2 cellular contexts compared by ENCODE assay signal in genomic region chr13:78602561-78603239, GRCh38.
TF ChIP-seq lines count a peak whose summit lies in the region.

No MANE protein-coding gene starts in this region.

TF ChIP-seq in HEK293, 187 proteins besides CTCF, POLR2A, EP300 and RAD21 (continued from another document):
- TF ChIP-seq FEZF1 (tag by site-specific recombination; IDR thresholded peaks at IDR 0.05), result peak; percentile 50
TF ChIP-seq in HEK293: peak in this region for 3.

TF ChIP-seq in H1, 55 proteins besides CTCF, POLR2A, EP300 and RAD21:
- TF ChIP-seq, protein P1, sequence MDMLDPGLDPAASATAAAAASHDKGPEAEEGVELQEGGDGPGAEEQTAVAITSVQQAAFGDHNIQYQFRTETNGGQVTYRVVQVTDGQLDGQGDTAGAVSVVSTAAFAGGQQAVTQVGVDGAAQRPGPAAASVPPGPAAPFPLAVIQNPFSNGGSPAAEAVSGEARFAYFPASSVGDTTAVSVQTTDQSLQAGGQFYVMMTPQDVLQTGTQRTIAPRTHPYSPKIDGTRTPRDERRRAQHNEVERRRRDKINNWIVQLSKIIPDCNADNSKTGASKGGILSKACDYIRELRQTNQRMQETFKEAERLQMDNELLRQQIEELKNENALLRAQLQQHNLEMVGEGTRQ (IDR thresholded peaks at IDR 0.05; ENCODE audit: low read length), result no peak
- TF ChIP-seq TAF7 (optimal IDR thresholded peaks at IDR 0.05; ENCODE audit: borderline replicate concordance, low read depth, low read length), result no peak
- TF ChIP-seq GTF2F1 (IDR thresholded peaks at IDR 0.05; ENCODE audit: borderline replicate concordance, low read depth, low read length), result no peak
- no peak for TF ChIP-seq SIN3A (conservative IDR thresholded peaks at IDR 0.05 in 1 of 2, IDR thresholded peaks at IDR 0.05 in 1 of 2; ENCODE audit: low read depth in 1 of 2, low read length in 2 of 2)
- peak; percentile 95 for TF ChIP-seq EZH2 (IDR thresholded peaks at IDR 0.05; ENCODE audit: low read depth, low read length, severe bottlenecking)
- no peak for TF ChIP-seq SRF (IDR thresholded peaks at IDR 0.05; ENCODE audit: low read depth, low read length)
- TF ChIP-seq SAP30 (IDR thresholded peaks at IDR 0.05; ENCODE audit: insufficient read depth, insufficient replicate concordance, low read length), result no peak
- no peak for TF ChIP-seq RFX5 (IDR thresholded peaks at IDR 0.05; ENCODE audit: borderline replicate concordance, low read depth, low read length)
- no peak for TF ChIP-seq GABPA (IDR thresholded peaks at IDR 0.05; ENCODE audit: borderline replicate concordance, insufficient read depth, low read length)
- no peak for TF ChIP-seq CREB1 (IDR thresholded peaks at IDR 0.05)
- TF ChIP-seq BCL11A (IDR thresholded peaks at IDR 0.05; ENCODE audit: low read depth in 2 of 2, low read length in 2 of 2), result no peak
- TF ChIP-seq BACH1 (IDR thresholded peaks at IDR 0.05; ENCODE audit: low read length), result no peak
- no peak for TF ChIP-seq CHD1 (IDR thresholded peaks at IDR 0.05; ENCODE audit: low read depth, low read length)
- no peak for TF ChIP-seq TBP (IDR thresholded peaks at IDR 0.05; ENCODE audit: low read depth, low read length)
- no peak for TF ChIP-seq ZNF274 (IDR thresholded peaks at IDR 0.05; ENCODE audit: borderline replicate concordance, extremely low read depth, low read length)
- TF ChIP-seq EGR1 (IDR thresholded peaks at IDR 0.05; ENCODE audit: borderline replicate concordance, low read depth, low read length), result no peak
- TF ChIP-seq E2F6 (IDR thresholded peaks at IDR 0.05), result peak; percentile 76
- no peak for TF ChIP-seq CHD2 (IDR thresholded peaks at IDR 0.05; ENCODE audit: low read length)
- peak; percentile 97 for TF ChIP-seq SUZ12 (IDR thresholded peaks at IDR 0.05; ENCODE audit: low read length)
- TF ChIP-seq HDAC2 (IDR thresholded peaks at IDR 0.05; ENCODE audit: borderline replicate concordance in 1 of 2, low read depth in 2 of 2, low read length in 2 of 2), result no peak
- TF ChIP-seq, protein P2, sequence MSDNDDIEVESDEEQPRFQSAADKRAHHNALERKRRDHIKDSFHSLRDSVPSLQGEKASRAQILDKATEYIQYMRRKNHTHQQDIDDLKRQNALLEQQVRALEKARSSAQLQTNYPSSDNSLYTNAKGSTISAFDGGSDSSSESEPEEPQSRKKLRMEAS (IDR thresholded peaks at IDR 0.05), result no peak
- no peak for TF ChIP-seq SIX5 (IDR thresholded peaks at IDR 0.05; ENCODE audit: low read depth, low read length)
- no peak for TF ChIP-seq JUND (IDR thresholded peaks at IDR 0.05; ENCODE audit: low read length)
- TF ChIP-seq JUN (IDR thresholded peaks at IDR 0.05; ENCODE audit: low read depth, low read length), result no peak
- peak; percentile 21 for TF ChIP-seq KDM4A (IDR thresholded peaks at IDR 0.05; ENCODE audit: low read depth, low read length, severe bottlenecking)
- TF ChIP-seq SP4 (IDR thresholded peaks at IDR 0.05; ENCODE audit: low read length), result no peak
- TF ChIP-seq KDM1A (IDR thresholded peaks at IDR 0.05; ENCODE audit: borderline replicate concordance, low read length), result no peak
- TF ChIP-seq ASH2L (IDR thresholded peaks at IDR 0.05; ENCODE audit: low read length), result peak; percentile 22
- TF ChIP-seq TAF1 (IDR thresholded peaks at IDR 0.05; ENCODE audit: low read depth, low read length), result no peak
- no peak for TF ChIP-seq SIRT6 (IDR thresholded peaks at IDR 0.05; ENCODE audit: low read length)
- no peak for TF ChIP-seq TEAD4 (IDR thresholded peaks at IDR 0.05; ENCODE audit: low read depth, low read length)
- no peak for TF ChIP-seq PHF8 (conservative IDR thresholded peaks at IDR 0.05; ENCODE audit: low read depth, low read length)
- TF ChIP-seq POLR2AphosphoS5 (IDR thresholded peaks at IDR 0.05; ENCODE audit: low read depth, low read length), result no peak
- TF ChIP-seq KDM5A (IDR thresholded peaks at IDR 0.05; ENCODE audit: low read length), result no peak
- no peak for TF ChIP-seq CEBPB (IDR thresholded peaks at IDR 0.05; ENCODE audit: low read depth, low read length)
- no peak for TF ChIP-seq RBBP5 (IDR thresholded peaks at IDR 0.05; ENCODE audit: borderline replicate concordance, low read depth, low read length)
- TF ChIP-seq CTBP2 (IDR thresholded peaks at IDR 0.05; ENCODE audit: borderline replicate concordance, insufficient read depth, insufficient read length, low read length), result no peak
- no peak for TF ChIP-seq YY1 (IDR thresholded peaks at IDR 0.05; ENCODE audit: low read depth, low read length)
- no peak for TF ChIP-seq MAFK (IDR thresholded peaks at IDR 0.05; ENCODE audit: low read depth, low read length)
- TF ChIP-seq, protein P3, sequence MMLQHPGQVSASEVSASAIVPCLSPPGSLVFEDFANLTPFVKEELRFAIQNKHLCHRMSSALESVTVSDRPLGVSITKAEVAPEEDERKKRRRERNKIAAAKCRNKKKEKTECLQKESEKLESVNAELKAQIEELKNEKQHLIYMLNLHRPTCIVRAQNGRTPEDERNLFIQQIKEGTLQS (IDR thresholded peaks at IDR 0.05; ENCODE audit: insufficient read depth, low read depth, low read length), result no peak
- TF ChIP-seq BRCA1 (IDR thresholded peaks at IDR 0.05; ENCODE audit: low read depth, low read length), result no peak
- no peak for TF ChIP-seq SP1 (IDR thresholded peaks at IDR 0.05; ENCODE audit: low read depth, low read length)
- TF ChIP-seq NANOG (IDR thresholded peaks at IDR 0.05; ENCODE audit: insufficient read depth, low read depth, low read length, poor library complexity, severe bottlenecking), result no peak
- no peak for TF ChIP-seq ATF2 (IDR thresholded peaks at IDR 0.05; ENCODE audit: low read length)
- TF ChIP-seq RNF2 (IDR thresholded peaks at IDR 0.05; ENCODE audit: borderline replicate concordance, low read depth, low read length, missing control alignments, poor library complexity, severe bottlenecking), result peak; percentile 99
- TF ChIP-seq CBX8 (IDR thresholded peaks at IDR 0.05; ENCODE audit: borderline replicate concordance, low read depth, low read length), result peak; percentile 99; the same call in 1 of the 2 replicates
- TF ChIP-seq NRF1 (IDR thresholded peaks at IDR 0.05; ENCODE audit: low read depth, low read length), result no peak
- TF ChIP-seq FOSL1 (IDR thresholded peaks at IDR 0.05; ENCODE audit: insufficient read depth, low read depth, low read length), result no peak
- TF ChIP-seq HDAC6 (IDR thresholded peaks at IDR 0.05; ENCODE audit: low read depth, low read length), result no peak
- no peak for TF ChIP-seq CHD7 (IDR thresholded peaks at IDR 0.05; ENCODE audit: insufficient replicate concordance, low read length)
- TF ChIP-seq RXRA (IDR thresholded peaks at IDR 0.05; ENCODE audit: insufficient read depth, low read depth, low read length), result no peak
- no peak for TF ChIP-seq CBX5 (IDR thresholded peaks at IDR 0.05; ENCODE audit: low read depth, low read length)
- TF ChIP-seq SP2 (IDR thresholded peaks at IDR 0.05; ENCODE audit: low read length), result no peak
- TF ChIP-seq POU5F1 (IDR thresholded peaks at IDR 0.05; ENCODE audit: low read depth, low read length), result no peak
- TF ChIP-seq TCF12 (IDR thresholded peaks at IDR 0.05; ENCODE audit: low read depth, low read length), result no peak
TF ChIP-seq in H1: peak in this region for 7.
